Comparison of ENCODE assay signal across 3 cellular contexts in the genomic region with DNA sequence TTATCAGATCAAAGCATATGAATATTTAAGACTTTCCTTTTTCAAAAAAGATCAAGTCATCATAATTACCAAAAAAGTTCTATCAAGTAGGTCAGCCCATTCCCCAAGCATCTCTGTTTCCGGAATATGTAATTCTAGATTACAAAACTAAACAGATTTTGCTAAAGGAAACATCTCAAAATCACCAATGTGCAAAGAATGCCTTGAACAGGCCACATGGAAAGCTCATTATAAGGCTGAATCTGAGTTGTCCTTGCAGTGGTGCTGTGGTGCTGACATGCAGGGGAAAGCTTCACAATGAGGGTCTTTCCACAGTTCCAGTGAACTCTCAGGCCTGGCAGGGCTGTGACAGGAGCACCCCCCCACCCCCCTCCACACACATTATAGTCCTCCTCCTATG.
"Had no signal": no experiment of that assay in that cellular context is flagged by ENCODE, and none has a peak within 500 bp of the region (broad histone marks: within the 10 kb centered on the region; RNA-seq: fewer than 3 reads in every experiment).

No MANE protein-coding gene starts in this region.

- DNase-seq: GDM1, GF-D8 had no signal

- ATAC-seq: GM12878 had no signal

- H3K4me3 ChIP-seq: GM12878 had no signal
